ENCODE assay signal across 3 cellular contexts in the genomic region with DNA sequence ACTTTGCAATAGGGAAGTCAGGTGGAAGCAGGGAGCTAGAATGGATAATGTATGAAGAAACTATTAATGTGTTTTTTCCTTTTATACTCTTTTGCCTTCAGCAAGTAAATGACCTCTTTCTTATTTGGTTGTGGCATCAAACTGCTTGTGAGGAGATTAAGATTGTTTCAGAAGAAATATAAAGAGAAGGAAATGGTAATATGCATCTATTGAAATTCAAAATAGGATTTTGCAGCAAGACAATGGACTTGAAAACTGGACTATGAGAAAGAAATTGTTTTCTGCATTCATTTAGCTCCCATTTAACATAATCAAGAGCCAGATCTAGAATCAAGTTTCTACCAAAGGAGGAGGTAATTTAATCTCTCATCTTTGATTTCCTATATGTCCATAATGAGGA.
"Had no signal": no experiment of that assay in that cellular context is flagged by ENCODE, and none has a peak within 500 bp of the region (broad histone marks: within the 10 kb centered on the region; RNA-seq: fewer than 3 reads in every experiment).

No MANE protein-coding gene starts in this region.

- H3K4me3 ChIP-seq: GM12878 had no signal

- ATAC-seq: GM12878 had no signal

- DNase-seq: GDM1, GF-D8 had no signal
